ENCODE assay signal across 7 cellular contexts in the genomic region with DNA sequence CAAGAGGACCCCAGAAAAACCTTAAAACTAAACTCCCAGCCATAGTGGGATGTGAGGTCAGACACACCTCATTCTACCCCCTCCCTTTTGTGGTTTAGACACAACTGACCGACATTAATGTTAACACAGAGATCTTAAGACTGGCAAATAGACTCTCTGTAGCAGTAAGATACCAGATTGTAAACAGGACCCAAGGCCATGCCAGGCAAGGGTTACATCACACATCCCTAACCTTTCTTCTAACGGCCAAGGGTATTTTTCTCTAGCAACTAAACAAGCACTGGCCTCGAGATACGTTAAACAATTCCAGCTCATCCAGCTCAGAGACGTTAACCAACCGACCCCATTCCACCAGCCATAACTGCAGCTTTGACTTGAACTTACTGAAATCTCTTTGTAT.
"Had no signal": no experiment of that assay in that cellular context is flagged by ENCODE, and none has a peak within 500 bp of the region (broad histone marks: within the 10 kb centered on the region; RNA-seq: fewer than 3 reads in every experiment).

No MANE protein-coding gene starts in this region.

- H3K9ac ChIP-seq: GM23248 had no signal

- H3K9me3 ChIP-seq: HAP-1 had no signal

- DNase-seq: GM23248, GOT3, H7, KBM-7 had no signal

- H2AFZ ChIP-seq: GM23248 had no signal

- H3K27ac Mint-ChIP-seq: IgD-negative memory B cell had no signal

- H3K4me3 ChIP-seq: GM23248, HAP-1 had no signal

- ATAC-seq: HCT116 had no signal

- H3K27me3 Mint-ChIP-seq: IgD-negative memory B cell had no signal

- H3K4me1 ChIP-seq: HAP-1 had no signal

- H3K27ac ChIP-seq: GM23248 had no signal
